In the genomic region with DNA sequence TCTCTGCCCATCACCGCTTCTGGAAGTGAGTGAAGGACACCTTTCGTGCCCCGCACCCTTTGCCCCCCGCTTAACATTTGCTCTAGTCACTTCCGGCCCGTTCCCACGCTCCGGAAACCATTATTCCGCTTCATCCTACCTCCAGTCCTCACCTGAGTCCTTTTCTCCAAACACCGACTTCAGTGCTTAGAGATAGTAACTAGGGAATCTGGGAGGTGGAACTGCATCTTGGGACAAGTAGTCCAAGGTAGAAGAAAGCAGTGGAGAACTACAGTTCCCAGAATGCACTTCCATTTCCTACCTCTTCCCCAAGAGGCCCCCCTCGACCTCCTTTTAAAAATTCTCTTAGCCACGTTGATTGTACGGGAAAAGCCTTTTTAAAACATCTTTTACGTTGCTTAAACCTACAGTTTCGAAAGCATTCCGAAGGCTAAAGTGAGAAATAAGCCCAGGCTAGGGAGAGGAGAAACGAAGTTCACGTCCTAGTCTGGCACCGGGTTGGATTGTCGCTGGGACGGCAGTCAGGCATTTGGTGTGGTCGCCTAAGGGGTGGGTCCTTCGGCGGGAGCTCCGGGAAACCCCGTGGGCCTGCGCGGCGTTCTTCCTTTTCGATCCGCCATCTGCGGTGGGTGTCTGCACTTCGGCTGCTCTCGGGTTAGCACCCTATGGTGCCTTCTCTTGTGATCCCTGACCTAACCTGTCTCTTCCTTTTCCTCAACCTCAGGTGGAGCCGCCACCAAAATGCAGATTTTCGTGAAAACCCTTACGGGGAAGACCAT, we compare ENCODE assay signal across 8 cellular contexts. TPM values are rescaled to one million over a fixed set of nuclear protein-coding genes. Genes with fewer than 3 reads are reported as not detected.
DNase-seq lines count a peak whose midpoint lies in the region; ATAC-seq and TF ChIP-seq lines count a peak whose summit lies in the region.

CLHC1 (minus strand) TSS at position 210 of the 779 bp plus-strand sequence. CDS start 9,882 bp downstream, outside the sequence.
RPS27A (plus strand) TSS at position 605 of the 779 bp plus-strand sequence; CDS start at position 742, 137 bp downstream.

- DNase-seq in DMS153 (lab: John Stamatoyannopoulos, UW) = peak; percentile 97
- peak; percentile 93 for DNase-seq in Jurkat, Clone E6-1 (ENCODE audit: low read depth, low spot score)
- DNase-seq in PC-9 = peak; percentile 94 to 98
- DNase-seq in activated T-cell treated with anti-CD3 and anti-CD28 coated beads, Interleukin-2, amount 50 U/mL, for 24 hours = peak; percentile 97
- peak; percentile 98 for DNase-seq in esophagus muscularis mucosa (ENCODE audit: extremely low spot score)
- DNase-seq in stimulated activated CD8-positive, alpha-beta memory T cell treated with anti-CD3 and anti-CD28 coated beads, Interleukin-7, amount 100 ng/mL, for 4 hours (ENCODE audit: low read depth in 2 of 2) = peak; percentile 88 to 89

- peak within 1 kb of the TSS; percentile 99 for H3K27ac Mint-ChIP-seq in activated T-cell treated with anti-CD3 and anti-CD28 coated beads, Interleukin-2, amount 50 U/mL, for 24 hours

- H3K27me3 ChIP-seq in PC-9 (ENCODE audit: insufficient read depth, low read depth) = no peaks in the 10 kb centered on the region
- H3K27me3 ChIP-seq in esophagus muscularis mucosa = no peaks in the 10 kb centered on the region
- H3K27me3 ChIP-seq in muscle layer of duodenum (ENCODE audit: low read depth, low read length) = no peaks in the 10 kb centered on the region

- H3K9me2 ChIP-seq in PC-9 (ENCODE audit: insufficient read depth) = no peaks in the 10 kb centered on the region

- H3K4me1 ChIP-seq in PC-9 (replicated peaks; ENCODE audit: insufficient read depth) (peaks cover 29% of the 10 kb centered on the region), esophagus muscularis mucosa (peaks cover 25 to 44% (median 36%) of the 10 kb centered on the region in 4 donors), muscle layer of duodenum (ENCODE audit: control insufficient read depth in 1 of 2, insufficient read depth in 2 of 2, low read length in 2 of 2) (peaks cover 11 to 22% of the 10 kb centered on the region in 2 donors)

- H3K4me3 ChIP-seq in Jurkat, Clone E6-1 (ENCODE audit: low read length) = peak within 1 kb of the TSS; percentile 84
- H3K4me3 ChIP-seq in PC-9 = peak within 1 kb of the TSS; percentile 97
- peak within 1 kb of the TSS; percentile 58 to 85 (median 69) for H3K4me3 ChIP-seq in esophagus muscularis mucosa
- H3K4me3 ChIP-seq in muscle layer of duodenum (ENCODE audit: low read depth in 1 of 2, low read length in 2 of 2) = peak within 1 kb of the TSS; percentile 83 to 99

- no peak for TF ChIP-seq EP300 in esophagus muscularis mucosa (IDR thresholded peaks at IDR 0.05)

- H3K36me3 Mint-ChIP-seq in activated T-cell treated with anti-CD3 and anti-CD28 coated beads, Interleukin-2, amount 50 U/mL, for 24 hours (ENCODE audit: low read depth) = peaks cover 80% of the 10 kb centered on the region

- no peaks in the 10 kb centered on the region for H3K9me3 Mint-ChIP-seq in activated T-cell treated with anti-CD3 and anti-CD28 coated beads, Interleukin-2, amount 50 U/mL, for 24 hours

- CTCF ChIA-PET in PC-9 (lab: Charles Lee) = no interaction called here

- under 1% methylated on average over 37 of the region's 37 CpGs for WGBS in esophagus muscularis mucosa

- TF ChIP-seq CTCF in PC-9 (conservative IDR thresholded peaks at IDR 0.05) (peak; percentile 7; the same call in 1 of the 2 replicates), esophagus muscularis mucosa (IDR thresholded peaks at IDR 0.05) (peak in 1 of 3 experiments; percentile 7)

- peak within 1 kb of the TSS; percentile 97 for H3K4me3 Mint-ChIP-seq in activated T-cell treated with anti-CD3 and anti-CD28 coated beads, Interleukin-2, amount 50 U/mL, for 24 hours

- H2AFZ ChIP-seq in PC-9 = peak within 1 kb of the TSS; percentile 84

- peaks cover 74% of the 10 kb centered on the region for H3K79me2 ChIP-seq in PC-9 (ENCODE audit: low read depth)

- peak; percentile 73 for TF ChIP-seq POLR2A in esophagus muscularis mucosa (IDR thresholded peaks at IDR 0.05; ENCODE audit: low read depth)

- peak within 1 kb of the TSS; percentile 99 for H3K4me2 ChIP-seq in PC-9

- intact Hi-C loops in PC-9 (cut with micrococcal nuclease; ENCODE audit: unreplicated experiment) (loop anchor here (1.0 to 5.0 kb wide), 6 partner anchors 37 to 559 kb away; partner anchors contain the start of genes EML6, MTIF2, PPP4R3B and RTN4), esophagus muscularis mucosa (cut with DNase I) (no loop called here)

- ATAC-seq in GM21619 (IDR thresholded peaks at IDR 0.05; ENCODE audit: unreplicated experiment) = peak; percentile 90

- H3K36me3 ChIP-seq in PC-9 (ENCODE audit: low read depth) = peaks cover 51% of the 10 kb centered on the region
- H3K36me3 ChIP-seq in esophagus muscularis mucosa = peaks cover 29 to 40% (median 34%) of the 10 kb centered on the region in 4 donors
- peaks cover 34% of the 10 kb centered on the region in 2 donors for H3K36me3 ChIP-seq in muscle layer of duodenum (ENCODE audit: control insufficient read depth in 1 of 2, insufficient read depth in 2 of 2, low read length in 2 of 2)

- no peaks in the 10 kb centered on the region for H3K27me3 Mint-ChIP-seq in activated T-cell treated with anti-CD3 and anti-CD28 coated beads, Interleukin-2, amount 50 U/mL, for 24 hours

- H3K27ac ChIP-seq in PC-9 = peak within 1 kb of the TSS; percentile 83
- peak within 1 kb of the TSS; percentile 88 to 91 (median 90) for H3K27ac ChIP-seq in esophagus muscularis mucosa (replicated peaks in 1 of 4)
- peak within 1 kb of the TSS; percentile 99 for H3K27ac ChIP-seq in muscle layer of duodenum (ENCODE audit: low read length)

- peaks cover 53% of the 10 kb centered on the region for H3F3A ChIP-seq in PC-9 (ENCODE audit: insufficient read depth, low read depth)

- no peaks in the 10 kb centered on the region for H3K9me3 ChIP-seq in PC-9 (ENCODE audit: insufficient read depth, low read depth)
- no peaks in the 10 kb centered on the region for H3K9me3 ChIP-seq in esophagus muscularis mucosa
- no peaks in the 10 kb centered on the region for H3K9me3 ChIP-seq in muscle layer of duodenum (ENCODE audit: control insufficient read depth in 1 of 2, low read length in 2 of 2)

- H3K4me1 Mint-ChIP-seq in activated T-cell treated with anti-CD3 and anti-CD28 coated beads, Interleukin-2, amount 50 U/mL, for 24 hours (ENCODE audit: low read depth) = peaks cover 53% of the 10 kb centered on the region

- BruUV-seq in PC-9 (replicated peaks; lab: Mats Ljungman, UMichigan) = no TSS peak

- peaks cover 39% of the 10 kb centered on the region for H4K20me1 ChIP-seq in PC-9 (ENCODE audit: insufficient read depth)

- POLR2A ChIA-PET in PC-9 (lab: Charles Lee; ENCODE audit: unreplicated experiment) = interaction anchor here (0.6 to 1.0 kb wide), 2 partner anchors 287 to 527 kb away, joined by 4 read pairs; partner anchors contain the start of gene CFAP36

RNA-seq across cellular contexts. Expression of gene CLHC1, which starts in this region (rescaled TPM):
- polyA plus RNA-seq in Jurkat, Clone E6-1 (2012; ENCODE audit: insufficient read depth, insufficient read length) = 5.1 TPM
- total RNA-seq in PC-9 (2021) (20.5 and 27.1 TPM in 2 replicates), esophagus muscularis mucosa (10 to 100 TPM in 1 of 4 donors, 1 to 10 TPM in 3; 3.4 to 15.0 (median 6.4) TPM)

RNA-seq across cellular contexts. Expression of gene RPS27A, which starts in this region (rescaled TPM):
- polyA plus RNA-seq in Jurkat, Clone E6-1 (2012; ENCODE audit: insufficient read depth, insufficient read length) = 2,124 TPM
- 1,269 and 1,616 TPM in 2 replicates for total RNA-seq in PC-9 (2021)
- total RNA-seq in esophagus muscularis mucosa = 1,000 to 10,000 TPM in 2 of 4 donors, 100 to 1,000 TPM in 2; 597 to 2,221 (median 1,586) TPM

Comparison
In these comparisons a context has a peak if more than half of its experiments do, and no peak if none do; other contexts are left out.
1. Peak in every context shown above with its lines: DNase-seq, ATAC-seq, H3K4me3 ChIP-seq and H3K27ac ChIP-seq.